12 cellular contexts compared by ENCODE assay signal in the genomic region with DNA sequence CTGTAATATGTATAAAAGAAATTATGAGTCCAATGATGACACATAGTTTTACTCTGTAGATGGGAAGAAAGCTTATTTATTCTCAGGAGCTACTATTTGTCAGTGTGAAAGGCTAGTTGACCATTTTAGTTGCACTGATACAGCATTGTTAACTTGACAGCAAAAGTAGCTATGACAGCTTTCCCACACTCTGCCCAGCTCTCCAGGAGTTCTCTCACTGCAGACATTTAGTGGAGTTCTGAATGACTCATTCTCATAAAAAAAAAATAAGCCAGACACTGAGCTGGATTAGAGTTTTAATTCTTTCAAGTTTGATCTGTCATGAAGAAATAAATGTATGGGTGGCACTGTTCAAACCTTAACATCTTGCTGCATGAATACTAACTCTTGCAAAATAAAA.
A peak's percentile ranks its signal among the peaks of the same experiment; 100 is the strongest.
DNase-seq lines count a peak whose midpoint lies in the region; TF ChIP-seq lines count a peak whose summit lies in the region.
"Had no signal": no experiment of that assay in that cellular context is flagged by ENCODE, and none has a peak within 500 bp of the region (broad histone marks: within the 10 kb centered on the region; RNA-seq: fewer than 3 reads in every experiment).

No MANE protein-coding gene starts in this region.

- peaks cover 0 to 26% (median 0%) of the 10 kb centered on the region in 4 donors for H3K4me1 ChIP-seq in tibial artery

- intact Hi-C loops in activated CD4-positive, alpha-beta memory T cell treated with anti-CD3 and anti-CD28 coated beads for 36 hours (cut with micrococcal nuclease): no loop called here
- intact Hi-C loops in tibial artery (cut with DNase I; ENCODE audit: low total_unique reads): no loop called here

- DNase-seq in HFFc6: peak; percentile 71
- peak; percentile 62 for DNase-seq in astrocyte of the cerebellum (ENCODE audit: low read depth)
- DNase-seq in glomerular visceral epithelial cell (ENCODE audit: extremely low spot score): peak; percentile 21
- DNase-seq in stromal cell of bone marrow (ENCODE audit: low read depth): peak; percentile 71
- no peak for DNase-seq in GM13977 (ENCODE audit: low spot score)
- no peak for DNase-seq in activated CD4-positive, alpha-beta memory T cell treated with anti-CD3 and anti-CD28 coated beads for 36 hours
- DNase-seq in NOMO-1 treated with DMSO at 0.1 percent for 48 hours (lab: John Stamatoyannopoulos, UW; ENCODE audit: unreplicated experiment): no peak
- no peak for DNase-seq in tibial artery
- DNase-seq: activated CD4-positive, alpha-beta T cell treated with anti-CD3 and anti-CD28 coated beads, Interleukin-2, amount 10 ng/mL, durations not matched to agents 24 days and 14 days; activated naive CD4-positive, alpha-beta T cell treated with anti-CD3 and anti-CD28 coated beads for 36 hours; naive thymus-derived CD4-positive, alpha-beta T cell; NCI-H345 had no signal

- H3K4me3 ChIP-seq in astrocyte of the cerebellum (ENCODE audit: low read depth, low read length) (no peak overlapping the region), tibial artery (no peak overlapping the region)

- in situ Hi-C loops in astrocyte of the cerebellum (cut with HindIII; ENCODE audit: low sequenced_read_pairs) (no loop called here), GM13977 (cut with MboI; ENCODE audit: low pct_unique_long_range_greater_than_20kb, low sequenced_read_pairs, unreplicated experiment) (no loop called here)

- H3K9me3 Mint-ChIP-seq in HFFc6: no peaks in the 10 kb centered on the region
- no peaks in the 10 kb centered on the region for H3K9me3 Mint-ChIP-seq in activated CD4-positive, alpha-beta memory T cell treated with anti-CD3 and anti-CD28 coated beads for 36 hours
- H3K9me3 Mint-ChIP-seq: activated CD4-positive, alpha-beta T cell treated with anti-CD3 and anti-CD28 coated beads, Interleukin-2, amount 10 ng/mL, durations not matched to agents 24 days and 14 days; activated naive CD4-positive, alpha-beta T cell treated with anti-CD3 and anti-CD28 coated beads for 36 hours had no signal

- TF ChIP-seq CTCF in HFFc6 (IDR thresholded peaks at IDR 0.05) (no peak), astrocyte of the cerebellum (IDR thresholded peaks at IDR 0.05; ENCODE audit: low read depth, low read length, missing control alignments) (no peak), GM13977 (IDR thresholded peaks at IDR 0.05; ENCODE audit: extremely low read depth, insufficient read depth, missing control alignments) (no peak), tibial artery (IDR thresholded peaks at IDR 0.05) (no peak)

- no peaks in the 10 kb centered on the region for H3K36me3 ChIP-seq in tibial artery

- H3K9me3 ChIP-seq in tibial artery: no peaks in the 10 kb centered on the region

- no peaks in the 10 kb centered on the region for H3K27me3 ChIP-seq in tibial artery

- H3K27ac ChIP-seq in tibial artery: no peak overlapping the region

- no peak overlapping the region for H3K27ac Mint-ChIP-seq in HFFc6
- H3K27ac Mint-ChIP-seq in activated CD4-positive, alpha-beta memory T cell treated with anti-CD3 and anti-CD28 coated beads for 36 hours: no peak overlapping the region
- H3K27ac Mint-ChIP-seq: activated CD4-positive, alpha-beta T cell treated with anti-CD3 and anti-CD28 coated beads, Interleukin-2, amount 10 ng/mL, durations not matched to agents 24 days and 14 days; activated naive CD4-positive, alpha-beta T cell treated with anti-CD3 and anti-CD28 coated beads for 36 hours; naive thymus-derived CD4-positive, alpha-beta T cell had no signal

- H3K36me3 Mint-ChIP-seq in HFFc6 (ENCODE audit: low read depth): no peaks in the 10 kb centered on the region
- no peaks in the 10 kb centered on the region for H3K36me3 Mint-ChIP-seq in activated CD4-positive, alpha-beta memory T cell treated with anti-CD3 and anti-CD28 coated beads for 36 hours
- H3K36me3 Mint-ChIP-seq: naive thymus-derived CD4-positive, alpha-beta T cell had no signal

- H3K27me3 Mint-ChIP-seq in HFFc6 (ENCODE audit: insufficient read depth): no peaks in the 10 kb centered on the region
- no peaks in the 10 kb centered on the region for H3K27me3 Mint-ChIP-seq in activated CD4-positive, alpha-beta memory T cell treated with anti-CD3 and anti-CD28 coated beads for 36 hours

- CTCF ChIA-PET in activated CD4-positive, alpha-beta memory T cell treated with anti-CD3 and anti-CD28 coated beads for 36 hours (lab: Charles Lee): interaction anchor here (1.3 kb wide), 1 partner anchor 10 kb away, joined by 3 read pairs; no protein-coding TSS in a partner anchor

- POLR2A ChIA-PET in activated CD4-positive, alpha-beta memory T cell treated with anti-CD3 and anti-CD28 coated beads for 36 hours (lab: Charles Lee): interaction anchor here (0.6 kb wide), 1 partner anchor 94 kb away, joined by 3 read pairs; no protein-coding TSS in a partner anchor

- H3K4me1 Mint-ChIP-seq in HFFc6 (ENCODE audit: low read depth): peaks cover 67% of the 10 kb centered on the region
- H3K4me1 Mint-ChIP-seq in activated CD4-positive, alpha-beta memory T cell treated with anti-CD3 and anti-CD28 coated beads for 36 hours (ENCODE audit: low read depth): no peaks in the 10 kb centered on the region
- H3K4me1 Mint-ChIP-seq: activated CD4-positive, alpha-beta T cell treated with anti-CD3 and anti-CD28 coated beads, Interleukin-2, amount 10 ng/mL, durations not matched to agents 24 days and 14 days had no signal

- no peak overlapping the region for H3K4me3 Mint-ChIP-seq in HFFc6
- no peak overlapping the region for H3K4me3 Mint-ChIP-seq in activated CD4-positive, alpha-beta memory T cell treated with anti-CD3 and anti-CD28 coated beads for 36 hours
- H3K4me3 Mint-ChIP-seq: activated CD4-positive, alpha-beta T cell treated with anti-CD3 and anti-CD28 coated beads, Interleukin-2, amount 10 ng/mL, durations not matched to agents 24 days and 14 days; activated naive CD4-positive, alpha-beta T cell treated with anti-CD3 and anti-CD28 coated beads for 36 hours; naive thymus-derived CD4-positive, alpha-beta T cell had no signal

Comparison
In these comparisons a context has a peak if more than half of its experiments do, and no peak if none do; other contexts are left out.
1. DNase-seq: peak in HFFc6 (single experiment), astrocyte of the cerebellum (single experiment), glomerular visceral epithelial cell (single experiment) and stromal cell of bone marrow (single experiment); none in GM13977 (single experiment), activated CD4-positive, alpha-beta memory T cell treated with anti-CD3 and anti-CD28 coated beads for 36 hours (single experiment), NOMO-1 treated with DMSO at 0.1 percent for 48 hours (single experiment) and tibial artery (0 of 2).